ENCODE assay signal across 38 cellular contexts in the genomic region with DNA sequence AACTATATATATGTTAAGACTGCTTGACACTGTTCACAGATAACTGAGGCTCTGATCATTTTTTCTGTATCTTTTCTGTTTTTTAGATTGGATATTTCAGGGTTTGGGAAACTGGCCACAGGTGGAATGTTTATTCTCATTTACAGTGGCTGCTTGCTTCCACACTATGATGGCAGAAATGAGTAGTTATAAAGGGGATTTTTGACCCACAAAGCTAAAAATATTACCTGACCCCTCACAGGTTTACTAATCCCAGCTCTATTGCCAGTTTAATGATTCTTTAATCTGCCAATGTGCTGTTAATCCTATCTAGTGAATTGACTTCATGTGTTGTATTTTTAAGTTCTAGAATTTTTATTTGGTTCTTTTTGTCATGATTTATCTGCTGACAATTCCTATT.
"Had no signal": no experiment of that assay in that cellular context is flagged by ENCODE, and none has a peak within 500 bp of the region (broad histone marks: within the 10 kb centered on the region; RNA-seq: fewer than 3 reads in every experiment).

No MANE protein-coding gene starts in this region.

- DNase-seq: activated CD4-positive, alpha-beta memory T cell treated with anti-CD3 and anti-CD28 coated beads, Interleukin-2, amount 10 ng/mL, durations not matched to agents 7 days and 5 days; activated CD4-positive, alpha-beta T cell treated with anti-CD3 and anti-CD28 coated beads for 1 hour; activated CD4-positive, alpha-beta T cell treated with anti-CD3 and anti-CD28 coated beads for 36 hours; activated CD4-positive, alpha-beta T cell treated with anti-CD3 and anti-CD28 coated beads for 48 hours; activated CD4-positive, alpha-beta T cell treated with anti-CD3 and anti-CD28 coated beads, Interleukin-2, amount 10 ng/mL, durations not matched to agents 7 days and 5 days; activated CD4-positive, alpha-beta T cell treated with anti-CD3 and anti-CD28 coated beads, Interleukin-2, amount 50 U/mL, for 48 hours; activated CD4-positive, CD25-positive, alpha-beta regulatory T cell; activated CD8-positive, alpha-beta memory T cell treated with anti-CD3 and anti-CD28 coated beads for 24 hours; activated CD8-positive, alpha-beta memory T cell treated with anti-CD3 and anti-CD28 coated beads, Interleukin-2, amount 10 ng/mL, durations not matched to agents 7 days and 5 days; activated CD8-positive, alpha-beta memory T cell treated with anti-CD3 and anti-CD28 coated beads, Interleukin-2, amount 50 U/mL, for 48 hours; activated CD8-positive, alpha-beta T cell treated with anti-CD3 and anti-CD28 coated beads, Interleukin-2, amount 10 ng/mL, durations not matched to agents 7 days and 5 days; activated effector memory CD4-positive, alpha-beta T cell treated with Interleukin-2 at 50 U/mL for 16 hours; activated gamma-delta T cell; activated naive CD4-positive, alpha-beta T cell treated with anti-CD3 and anti-CD28 coated beads, Interleukin-2, amount 10 ng/mL, durations not matched to agents 7 days and 5 days; activated naive CD4-positive, alpha-beta T cell treated with Interleukin-2 at 50 U/mL for 16 hours; activated naive CD8-positive, alpha-beta T cell treated with anti-CD3 and anti-CD28 coated beads, Interleukin-2, amount 10 ng/mL, durations not matched to agents 7 days and 5 days; activated naive CD8-positive, alpha-beta T cell treated with anti-CD3 and anti-CD28 coated beads, Interleukin-2, amount 50 U/mL, for 24 hours; activated T-cell treated with anti-CD3 and anti-CD28 coated beads, Interleukin-2, amount 50 U/mL, for 24 hours; amygdala; anterior cingulate cortex; caudate nucleus; cerebellar nuclear complex; T-helper 1 cell; T-helper 2 cell; T-helper 9 cell; WERI-Rb-1 had no signal

- H3K36me3 ChIP-seq: cardiac muscle cell, WERI-Rb-1 had no signal

- H3K4me3 ChIP-seq: ascending aorta, cardiac muscle cell had no signal

- H3K9me3 ChIP-seq: ascending aorta had no signal

- H3K27me3 Mint-ChIP-seq: activated CD4-positive, alpha-beta T cell treated with anti-CD3 and anti-CD28 coated beads for 36 hours; activated CD8-positive, alpha-beta memory T cell treated with anti-CD3 and anti-CD28 coated beads, Interleukin-2, amount 10 ng/mL, durations not matched to agents 7 days and 5 days; activated naive CD4-positive, alpha-beta T cell treated with anti-CD3 and anti-CD28 coated beads, Interleukin-2, amount 50 U/mL, for 24 hours had no signal

- ATAC-seq: activated CD4-positive, alpha-beta T cell treated with anti-CD3 and anti-CD28 coated beads for 36 hours; activated CD4-positive, CD25-positive, alpha-beta regulatory T cell treated with anti-CD3 and anti-CD28 coated beads, Interleukin-2, amount 50 U/mL, for 24 hours; activated CD8-positive, alpha-beta memory T cell treated with anti-CD3 and anti-CD28 coated beads, Interleukin-2, amount 10 ng/mL, durations not matched to agents 7 days and 5 days; activated CD8-positive, alpha-beta T cell treated with anti-CD3 and anti-CD28 coated beads, Interleukin-2, amount 10 ng/mL, durations not matched to agents 7 days and 5 days; activated naive CD8-positive, alpha-beta T cell treated with anti-CD3 and anti-CD28 coated beads, Interleukin-2, amount 50 U/mL, for 24 hours; WTC11 had no signal

- H3K4me1 Mint-ChIP-seq: activated CD8-positive, alpha-beta memory T cell treated with anti-CD3 and anti-CD28 coated beads, Interleukin-2, amount 10 ng/mL, durations not matched to agents 7 days and 5 days; activated naive CD8-positive, alpha-beta T cell treated with anti-CD3 and anti-CD28 coated beads, Interleukin-2, amount 10 ng/mL, durations not matched to agents 7 days and 5 days; central memory CD8-positive, alpha-beta T cell had no signal

- H3K36me3 Mint-ChIP-seq: activated naive CD4-positive, alpha-beta T cell treated with anti-CD3 and anti-CD28 coated beads, Interleukin-2, amount 10 ng/mL, durations not matched to agents 7 days and 5 days; activated naive CD4-positive, alpha-beta T cell treated with anti-CD3 and anti-CD28 coated beads, Interleukin-2, amount 50 U/mL, for 24 hours; activated naive CD8-positive, alpha-beta T cell had no signal

- H3K4me1 ChIP-seq: ascending aorta had no signal

- H3K4me3 Mint-ChIP-seq: activated CD4-positive, alpha-beta memory T cell treated with anti-CD3 and anti-CD28 coated beads, Interleukin-2, amount 10 ng/mL, durations not matched to agents 7 days and 5 days; activated CD4-positive, alpha-beta T cell treated with anti-CD3 and anti-CD28 coated beads for 36 hours; activated CD4-positive, alpha-beta T cell treated with anti-CD3 and anti-CD28 coated beads, Interleukin-2, amount 10 ng/mL, durations not matched to agents 7 days and 5 days; activated CD8-positive, alpha-beta memory T cell treated with anti-CD3 and anti-CD28 coated beads, Interleukin-2, amount 10 ng/mL, durations not matched to agents 7 days and 5 days; activated CD8-positive, alpha-beta T cell treated with anti-CD3 and anti-CD28 coated beads, Interleukin-2, amount 10 ng/mL, durations not matched to agents 7 days and 5 days; activated naive CD4-positive, alpha-beta T cell treated with anti-CD3 and anti-CD28 coated beads, Interleukin-2, amount 10 ng/mL, durations not matched to agents 7 days and 5 days; activated naive CD4-positive, alpha-beta T cell treated with anti-CD3 and anti-CD28 coated beads, Interleukin-2, amount 50 U/mL, for 24 hours; activated naive CD8-positive, alpha-beta T cell; activated naive CD8-positive, alpha-beta T cell treated with anti-CD3 and anti-CD28 coated beads, Interleukin-2, amount 10 ng/mL, durations not matched to agents 7 days and 5 days; activated naive CD8-positive, alpha-beta T cell treated with anti-CD3 and anti-CD28 coated beads, Interleukin-2, amount 50 U/mL, for 24 hours; activated T-cell treated with anti-CD3 and anti-CD28 coated beads, Interleukin-2, amount 50 U/mL, for 24 hours; brain; central memory CD8-positive, alpha-beta T cell; T-helper 1 cell treated with Interleukin-12 subunit alpha and Interleukin-12 subunit beta and Interleukin-4 antibody, amounts not matched to agents 30 μg/mL and 1 μg/mL, for 36 hours; T-helper 2 cell treated with Interferon-gamma antibody and Interleukin-4, amounts not matched to agents 5 μg/mL and 100 μg/mL, for 36 hours; WTC11 had no signal

- FAIRE-seq: bronchial epithelial cell had no signal

- H3K27ac ChIP-seq: ascending aorta, cardiac muscle cell, WERI-Rb-1 had no signal

- H3K9me3 Mint-ChIP-seq: activated naive CD4-positive, alpha-beta T cell treated with anti-CD3 and anti-CD28 coated beads, Interleukin-2, amount 50 U/mL, for 24 hours had no signal

- H3K27ac Mint-ChIP-seq: activated CD4-positive, alpha-beta memory T cell treated with anti-CD3 and anti-CD28 coated beads, Interleukin-2, amount 10 ng/mL, durations not matched to agents 7 days and 5 days; activated CD4-positive, alpha-beta T cell treated with anti-CD3 and anti-CD28 coated beads for 36 hours; activated CD4-positive, alpha-beta T cell treated with anti-CD3 and anti-CD28 coated beads, Interleukin-2, amount 10 ng/mL, durations not matched to agents 7 days and 5 days; activated CD8-positive, alpha-beta memory T cell treated with anti-CD3 and anti-CD28 coated beads, Interleukin-2, amount 10 ng/mL, durations not matched to agents 7 days and 5 days; activated CD8-positive, alpha-beta T cell treated with anti-CD3 and anti-CD28 coated beads, Interleukin-2, amount 10 ng/mL, durations not matched to agents 7 days and 5 days; activated naive CD4-positive, alpha-beta T cell treated with anti-CD3 and anti-CD28 coated beads, Interleukin-2, amount 10 ng/mL, durations not matched to agents 7 days and 5 days; activated naive CD4-positive, alpha-beta T cell treated with anti-CD3 and anti-CD28 coated beads, Interleukin-2, amount 50 U/mL, for 24 hours; activated naive CD8-positive, alpha-beta T cell; activated naive CD8-positive, alpha-beta T cell treated with anti-CD3 and anti-CD28 coated beads, Interleukin-2, amount 10 ng/mL, durations not matched to agents 7 days and 5 days; activated naive CD8-positive, alpha-beta T cell treated with anti-CD3 and anti-CD28 coated beads, Interleukin-2, amount 50 U/mL, for 24 hours; activated T-cell treated with anti-CD3 and anti-CD28 coated beads, Interleukin-2, amount 50 U/mL, for 24 hours; activated T-helper 2 cell treated with anti-CD3 and anti-CD28 coated beads, Interferon-gamma antibody, Interleukin-2, Interleukin-4, amounts not matched to agents 10 μg/mL and 5 μg/mL and 100 μg/mL, durations not matched to agents 14 hours and 24 hours and 36 hours; brain; T-helper 1 cell treated with Interleukin-12 subunit alpha and Interleukin-12 subunit beta and Interleukin-4 antibody, amounts not matched to agents 30 μg/mL and 1 μg/mL, for 36 hours; T-helper 2 cell treated with Interferon-gamma antibody and Interleukin-4, amounts not matched to agents 5 μg/mL and 100 μg/mL, for 36 hours; WTC11 had no signal

- H3K27me3 ChIP-seq: ascending aorta, cardiac muscle cell had no signal
